ENCODE assay signal across 1 cellular context in the genomic region with DNA sequence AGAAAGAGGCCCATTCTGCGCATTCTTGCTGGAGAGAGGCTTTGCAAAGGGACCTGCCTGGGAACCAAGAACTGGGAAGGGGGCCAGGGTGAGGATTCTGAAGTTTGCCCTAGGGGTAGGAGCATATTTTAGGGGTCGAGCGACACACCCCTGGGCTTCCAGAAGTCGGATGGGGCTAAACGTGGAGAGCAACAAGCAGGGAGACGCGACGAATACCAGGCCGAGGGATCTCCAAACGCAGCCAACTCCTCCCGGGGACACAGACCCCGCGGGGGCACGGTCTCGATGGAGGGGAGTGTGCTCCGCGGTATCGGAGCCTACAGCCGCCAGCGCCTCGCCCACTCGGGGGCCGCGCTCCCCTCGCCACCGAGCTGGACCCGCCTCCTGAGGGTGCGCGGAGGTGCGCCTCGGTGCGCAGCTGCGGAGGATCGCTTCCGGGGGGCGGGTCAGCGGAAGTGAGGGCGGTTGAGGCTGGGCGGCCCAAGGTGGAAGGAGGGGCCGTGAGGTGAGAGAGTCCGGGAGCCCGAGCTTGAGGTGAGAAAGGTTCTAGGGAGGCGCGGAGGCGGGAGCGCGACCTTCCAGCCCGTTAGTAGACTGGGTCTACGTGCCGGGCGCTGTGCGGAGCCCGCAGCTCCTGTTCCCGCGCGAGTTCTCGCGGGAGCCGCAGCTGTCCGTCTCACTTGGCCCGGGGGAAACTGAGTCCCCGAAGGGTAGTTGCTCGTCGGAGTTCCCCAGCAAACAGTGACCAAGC.
TF ChIP-seq lines count a peak whose summit lies in the region.

A gene (plus strand): TSS at position 459 of the 751 bp plus-strand sequence. CDS start 3,151 bp downstream, outside the sequence.

TF ChIP-seq in K562, 482 proteins besides CTCF, POLR2A, EP300 and RAD21 (continued from another document and continues in another):
- TF ChIP-seq, protein P1, sequence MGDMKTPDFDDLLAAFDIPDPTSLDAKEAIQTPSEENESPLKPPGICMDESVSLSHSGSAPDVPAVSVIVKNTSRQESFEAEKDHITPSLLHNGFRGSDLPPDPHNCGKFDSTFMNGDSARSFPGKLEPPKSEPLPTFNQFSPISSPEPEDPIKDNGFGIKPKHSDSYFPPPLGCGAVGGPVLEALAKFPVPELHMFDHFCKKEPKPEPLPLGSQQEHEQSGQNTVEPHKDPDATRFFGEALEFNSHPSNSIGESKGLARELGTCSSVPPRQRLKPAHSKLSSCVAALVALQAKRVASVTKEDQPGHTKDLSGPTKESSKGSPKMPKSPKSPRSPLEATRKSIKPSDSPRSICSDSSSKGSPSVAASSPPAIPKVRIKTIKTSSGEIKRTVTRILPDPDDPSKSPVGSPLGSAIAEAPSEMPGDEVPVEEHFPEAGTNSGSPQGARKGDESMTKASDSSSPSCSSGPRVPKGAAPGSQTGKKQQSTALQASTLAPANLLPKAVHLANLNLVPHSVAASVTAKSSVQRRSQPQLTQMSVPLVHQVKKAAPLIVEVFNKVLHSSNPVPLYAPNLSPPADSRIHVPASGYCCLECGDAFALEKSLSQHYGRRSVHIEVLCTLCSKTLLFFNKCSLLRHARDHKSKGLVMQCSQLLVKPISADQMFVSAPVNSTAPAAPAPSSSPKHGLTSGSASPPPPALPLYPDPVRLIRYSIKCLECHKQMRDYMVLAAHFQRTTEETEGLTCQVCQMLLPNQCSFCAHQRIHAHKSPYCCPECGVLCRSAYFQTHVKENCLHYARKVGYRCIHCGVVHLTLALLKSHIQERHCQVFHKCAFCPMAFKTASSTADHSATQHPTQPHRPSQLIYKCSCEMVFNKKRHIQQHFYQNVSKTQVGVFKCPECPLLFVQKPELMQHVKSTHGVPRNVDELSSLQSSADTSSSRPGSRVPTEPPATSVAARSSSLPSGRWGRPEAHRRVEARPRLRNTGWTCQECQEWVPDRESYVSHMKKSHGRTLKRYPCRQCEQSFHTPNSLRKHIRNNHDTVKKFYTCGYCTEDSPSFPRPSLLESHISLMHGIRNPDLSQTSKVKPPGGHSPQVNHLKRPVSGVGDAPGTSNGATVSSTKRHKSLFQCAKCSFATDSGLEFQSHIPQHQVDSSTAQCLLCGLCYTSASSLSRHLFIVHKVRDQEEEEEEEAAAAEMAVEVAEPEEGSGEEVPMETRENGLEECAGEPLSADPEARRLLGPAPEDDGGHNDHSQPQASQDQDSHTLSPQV (IDR thresholded peaks at IDR 0.05): 0 out of 2 replicates have a peak, but pooled peaks have one; percentile 34
- peak; percentile 90; the same call in 1 of the 2 replicates for TF ChIP-seq NR1H2 (CRISPR knock-in tag; IDR thresholded peaks at IDR 0.05)
- no peak for TF ChIP-seq HMG20A (CRISPR knock-in tag; conservative IDR thresholded peaks at IDR 0.05)
- TF ChIP-seq ZNF584 (CRISPR knock-in tag; IDR thresholded peaks at IDR 0.05; ENCODE audit: low read depth): no peak
- TF ChIP-seq TCFL5 (CRISPR knock-in tag; conservative IDR thresholded peaks at IDR 0.05): no peak
- peak; percentile 96 for TF ChIP-seq ZBTB7A (IDR thresholded peaks at IDR 0.05; ENCODE audit: borderline replicate concordance, control insufficient read depth, low read depth, low read length)
- TF ChIP-seq, protein P2, sequence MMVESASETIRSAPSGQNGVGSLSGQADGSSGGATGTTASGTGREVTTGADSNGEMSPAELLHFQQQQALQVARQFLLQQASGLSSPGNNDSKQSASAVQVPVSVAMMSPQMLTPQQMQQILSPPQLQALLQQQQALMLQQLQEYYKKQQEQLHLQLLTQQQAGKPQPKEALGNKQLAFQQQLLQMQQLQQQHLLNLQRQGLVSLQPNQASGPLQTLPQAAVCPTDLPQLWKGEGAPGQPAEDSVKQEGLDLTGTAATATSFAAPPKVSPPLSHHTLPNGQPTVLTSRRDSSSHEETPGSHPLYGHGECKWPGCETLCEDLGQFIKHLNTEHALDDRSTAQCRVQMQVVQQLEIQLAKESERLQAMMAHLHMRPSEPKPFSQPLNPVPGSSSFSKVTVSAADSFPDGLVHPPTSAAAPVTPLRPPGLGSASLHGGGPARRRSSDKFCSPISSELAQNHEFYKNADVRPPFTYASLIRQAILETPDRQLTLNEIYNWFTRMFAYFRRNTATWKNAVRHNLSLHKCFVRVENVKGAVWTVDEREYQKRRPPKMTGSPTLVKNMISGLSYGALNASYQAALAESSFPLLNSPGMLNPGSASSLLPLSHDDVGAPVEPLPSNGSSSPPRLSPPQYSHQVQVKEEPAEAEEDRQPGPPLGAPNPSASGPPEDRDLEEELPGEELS (CRISPR knock-in tag; IDR thresholded peaks at IDR 0.05; ENCODE audit: borderline replicate concordance): peak; percentile 73; the same call in 1 of the 2 replicates
- no peak for TF ChIP-seq ZNF124 (CRISPR knock-in tag; IDR thresholded peaks at IDR 0.05)
- no peak for TF ChIP-seq DIDO1 (tag; IDR thresholded peaks at IDR 0.05; ENCODE audit: low read depth)
- TF ChIP-seq, protein P3, sequence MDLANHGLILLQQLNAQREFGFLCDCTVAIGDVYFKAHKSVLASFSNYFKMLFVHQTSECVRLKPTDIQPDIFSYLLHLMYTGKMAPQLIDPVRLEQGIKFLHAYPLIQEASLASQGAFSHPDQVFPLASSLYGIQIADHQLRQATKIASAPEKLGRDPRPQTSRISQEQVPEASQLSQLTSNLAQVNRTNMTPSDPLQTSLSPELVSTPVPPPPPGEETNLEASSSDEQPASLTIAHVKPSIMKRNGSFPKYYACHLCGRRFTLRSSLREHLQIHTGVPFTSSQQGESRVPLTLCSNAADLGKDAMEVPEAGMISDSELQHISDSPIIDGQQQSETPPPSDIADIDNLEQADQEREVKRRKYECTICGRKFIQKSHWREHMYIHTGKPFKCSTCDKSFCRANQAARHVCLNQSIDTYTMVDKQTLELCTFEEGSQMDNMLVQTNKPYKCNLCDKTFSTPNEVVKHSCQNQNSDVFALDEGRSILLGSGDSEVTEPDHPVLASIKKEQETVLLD (IDR thresholded peaks at IDR 0.05): peak; percentile 76; the same call in 1 of the 2 replicates
- TF ChIP-seq, protein P4, sequence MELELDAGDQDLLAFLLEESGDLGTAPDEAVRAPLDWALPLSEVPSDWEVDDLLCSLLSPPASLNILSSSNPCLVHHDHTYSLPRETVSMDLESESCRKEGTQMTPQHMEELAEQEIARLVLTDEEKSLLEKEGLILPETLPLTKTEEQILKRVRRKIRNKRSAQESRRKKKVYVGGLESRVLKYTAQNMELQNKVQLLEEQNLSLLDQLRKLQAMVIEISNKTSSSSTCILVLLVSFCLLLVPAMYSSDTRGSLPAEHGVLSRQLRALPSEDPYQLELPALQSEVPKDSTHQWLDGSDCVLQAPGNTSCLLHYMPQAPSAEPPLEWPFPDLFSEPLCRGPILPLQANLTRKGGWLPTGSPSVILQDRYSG (tag; conservative IDR thresholded peaks at IDR 0.05; ENCODE audit: low read depth): no peak
- TF ChIP-seq TCF7 (IDR thresholded peaks at IDR 0.05; ENCODE audit: borderline replicate concordance): peak; percentile 20; the same call in 1 of the 2 replicates
- TF ChIP-seq JUNB (CRISPR knock-in tag; conservative IDR thresholded peaks at IDR 0.05): no peak
- TF ChIP-seq, protein P5, sequence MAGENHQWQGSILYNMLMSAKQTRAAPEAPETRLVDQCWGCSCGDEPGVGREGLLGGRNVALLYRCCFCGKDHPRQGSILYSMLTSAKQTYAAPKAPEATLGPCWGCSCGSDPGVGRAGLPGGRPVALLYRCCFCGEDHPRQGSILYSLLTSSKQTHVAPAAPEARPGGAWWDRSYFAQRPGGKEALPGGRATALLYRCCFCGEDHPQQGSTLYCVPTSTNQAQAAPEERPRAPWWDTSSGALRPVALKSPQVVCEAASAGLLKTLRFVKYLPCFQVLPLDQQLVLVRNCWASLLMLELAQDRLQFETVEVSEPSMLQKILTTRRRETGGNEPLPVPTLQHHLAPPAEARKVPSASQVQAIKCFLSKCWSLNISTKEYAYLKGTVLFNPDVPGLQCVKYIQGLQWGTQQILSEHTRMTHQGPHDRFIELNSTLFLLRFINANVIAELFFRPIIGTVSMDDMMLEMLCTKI (IDR thresholded peaks at IDR 0.05; ENCODE audit: partially characterized antibody): no peak
- TF ChIP-seq, protein P6, sequence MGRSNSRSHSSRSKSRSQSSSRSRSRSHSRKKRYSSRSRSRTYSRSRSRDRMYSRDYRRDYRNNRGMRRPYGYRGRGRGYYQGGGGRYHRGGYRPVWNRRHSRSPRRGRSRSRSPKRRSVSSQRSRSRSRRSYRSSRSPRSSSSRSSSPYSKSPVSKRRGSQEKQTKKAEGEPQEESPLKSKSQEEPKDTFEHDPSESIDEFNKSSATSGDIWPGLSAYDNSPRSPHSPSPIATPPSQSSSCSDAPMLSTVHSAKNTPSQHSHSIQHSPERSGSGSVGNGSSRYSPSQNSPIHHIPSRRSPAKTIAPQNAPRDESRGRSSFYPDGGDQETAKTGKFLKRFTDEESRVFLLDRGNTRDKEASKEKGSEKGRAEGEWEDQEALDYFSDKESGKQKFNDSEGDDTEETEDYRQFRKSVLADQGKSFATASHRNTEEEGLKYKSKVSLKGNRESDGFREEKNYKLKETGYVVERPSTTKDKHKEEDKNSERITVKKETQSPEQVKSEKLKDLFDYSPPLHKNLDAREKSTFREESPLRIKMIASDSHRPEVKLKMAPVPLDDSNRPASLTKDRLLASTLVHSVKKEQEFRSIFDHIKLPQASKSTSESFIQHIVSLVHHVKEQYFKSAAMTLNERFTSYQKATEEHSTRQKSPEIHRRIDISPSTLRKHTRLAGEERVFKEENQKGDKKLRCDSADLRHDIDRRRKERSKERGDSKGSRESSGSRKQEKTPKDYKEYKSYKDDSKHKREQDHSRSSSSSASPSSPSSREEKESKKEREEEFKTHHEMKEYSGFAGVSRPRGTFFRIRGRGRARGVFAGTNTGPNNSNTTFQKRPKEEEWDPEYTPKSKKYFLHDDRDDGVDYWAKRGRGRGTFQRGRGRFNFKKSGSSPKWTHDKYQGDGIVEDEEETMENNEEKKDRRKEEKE (IDR thresholded peaks at IDR 0.05; ENCODE audit: borderline replicate concordance in 1 of 2, control insufficient read depth in 1 of 2, low read depth in 2 of 2, low read length in 1 of 2): peak in 1 of 2 experiments; percentile 50; a peak in 1 of 4 replicates
- TF ChIP-seq, protein P7, sequence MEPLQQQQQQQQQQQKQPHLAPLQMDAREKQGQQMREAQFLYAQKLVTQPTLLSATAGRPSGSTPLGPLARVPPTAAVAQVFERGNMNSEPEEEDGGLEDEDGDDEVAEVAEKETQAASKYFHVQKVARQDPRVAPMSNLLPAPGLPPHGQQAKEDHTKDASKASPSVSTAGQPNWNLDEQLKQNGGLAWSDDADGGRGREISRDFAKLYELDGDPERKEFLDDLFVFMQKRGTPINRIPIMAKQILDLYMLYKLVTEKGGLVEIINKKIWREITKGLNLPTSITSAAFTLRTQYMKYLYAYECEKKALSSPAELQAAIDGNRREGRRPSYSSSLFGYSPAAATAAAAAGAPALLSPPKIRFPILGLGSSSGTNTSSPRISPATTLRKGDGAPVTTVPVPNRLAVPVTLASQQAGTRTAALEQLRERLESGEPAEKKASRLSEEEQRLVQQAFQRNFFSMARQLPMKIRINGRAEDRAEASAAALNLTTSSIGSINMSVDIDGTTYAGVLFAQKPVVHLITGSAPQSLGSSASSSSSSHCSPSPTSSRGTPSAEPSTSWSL (CRISPR knock-in tag; IDR thresholded peaks at IDR 0.05; ENCODE audit: borderline replicate concordance): no peak
- TF ChIP-seq ILF3 (IDR thresholded peaks at IDR 0.05; ENCODE audit: borderline replicate concordance): no peak
- no peak for TF ChIP-seq ZNF12 (CRISPR knock-in tag; IDR thresholded peaks at IDR 0.05)
- TF ChIP-seq, protein P8, sequence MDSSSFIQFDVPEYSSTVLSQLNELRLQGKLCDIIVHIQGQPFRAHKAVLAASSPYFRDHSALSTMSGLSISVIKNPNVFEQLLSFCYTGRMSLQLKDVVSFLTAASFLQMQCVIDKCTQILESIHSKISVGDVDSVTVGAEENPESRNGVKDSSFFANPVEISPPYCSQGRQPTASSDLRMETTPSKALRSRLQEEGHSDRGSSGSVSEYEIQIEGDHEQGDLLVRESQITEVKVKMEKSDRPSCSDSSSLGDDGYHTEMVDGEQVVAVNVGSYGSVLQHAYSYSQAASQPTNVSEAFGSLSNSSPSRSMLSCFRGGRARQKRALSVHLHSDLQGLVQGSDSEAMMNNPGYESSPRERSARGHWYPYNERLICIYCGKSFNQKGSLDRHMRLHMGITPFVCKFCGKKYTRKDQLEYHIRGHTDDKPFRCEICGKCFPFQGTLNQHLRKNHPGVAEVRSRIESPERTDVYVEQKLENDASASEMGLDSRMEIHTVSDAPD (CRISPR knock-in tag; IDR thresholded peaks at IDR 0.05): no peak
- TF ChIP-seq, protein P9, sequence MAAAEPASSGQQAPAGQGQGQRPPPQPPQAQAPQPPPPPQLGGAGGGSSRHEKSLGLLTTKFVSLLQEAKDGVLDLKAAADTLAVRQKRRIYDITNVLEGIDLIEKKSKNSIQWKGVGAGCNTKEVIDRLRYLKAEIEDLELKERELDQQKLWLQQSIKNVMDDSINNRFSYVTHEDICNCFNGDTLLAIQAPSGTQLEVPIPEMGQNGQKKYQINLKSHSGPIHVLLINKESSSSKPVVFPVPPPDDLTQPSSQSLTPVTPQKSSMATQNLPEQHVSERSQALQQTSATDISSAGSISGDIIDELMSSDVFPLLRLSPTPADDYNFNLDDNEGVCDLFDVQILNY (CRISPR knock-in tag; IDR thresholded peaks at IDR 0.05): no peak
- TF ChIP-seq ZNF274 (IDR thresholded peaks at IDR 0.05; ENCODE audit: borderline replicate concordance, low read depth, low read length): no peak
- TF ChIP-seq NCOR1 (IDR thresholded peaks at IDR 0.05): peak; percentile 24; the same call in 1 of the 2 replicates
- TF ChIP-seq, protein P10, sequence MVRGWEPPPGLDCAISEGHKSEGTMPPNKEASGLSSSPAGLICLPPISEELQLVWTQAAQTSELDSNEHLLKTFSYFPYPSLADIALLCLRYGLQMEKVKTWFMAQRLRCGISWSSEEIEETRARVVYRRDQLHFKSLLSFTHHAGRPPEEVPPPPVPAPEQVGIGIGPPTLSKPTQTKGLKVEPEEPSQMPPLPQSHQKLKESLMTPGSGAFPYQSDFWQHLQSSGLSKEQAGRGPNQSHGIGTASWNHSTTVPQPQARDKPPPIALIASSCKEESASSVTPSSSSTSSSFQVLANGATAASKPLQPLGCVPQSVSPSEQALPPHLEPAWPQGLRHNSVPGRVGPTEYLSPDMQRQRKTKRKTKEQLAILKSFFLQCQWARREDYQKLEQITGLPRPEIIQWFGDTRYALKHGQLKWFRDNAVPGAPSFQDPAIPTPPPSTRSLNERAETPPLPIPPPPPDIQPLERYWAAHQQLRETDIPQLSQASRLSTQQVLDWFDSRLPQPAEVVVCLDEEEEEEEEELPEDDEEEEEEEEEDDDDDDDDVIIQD (CRISPR knock-in tag; IDR thresholded peaks at IDR 0.05): no peak
- TF ChIP-seq POLR2AphosphoS2 (IDR thresholded peaks at IDR 0.05; ENCODE audit: low read length): no peak
- TF ChIP-seq, protein P11, sequence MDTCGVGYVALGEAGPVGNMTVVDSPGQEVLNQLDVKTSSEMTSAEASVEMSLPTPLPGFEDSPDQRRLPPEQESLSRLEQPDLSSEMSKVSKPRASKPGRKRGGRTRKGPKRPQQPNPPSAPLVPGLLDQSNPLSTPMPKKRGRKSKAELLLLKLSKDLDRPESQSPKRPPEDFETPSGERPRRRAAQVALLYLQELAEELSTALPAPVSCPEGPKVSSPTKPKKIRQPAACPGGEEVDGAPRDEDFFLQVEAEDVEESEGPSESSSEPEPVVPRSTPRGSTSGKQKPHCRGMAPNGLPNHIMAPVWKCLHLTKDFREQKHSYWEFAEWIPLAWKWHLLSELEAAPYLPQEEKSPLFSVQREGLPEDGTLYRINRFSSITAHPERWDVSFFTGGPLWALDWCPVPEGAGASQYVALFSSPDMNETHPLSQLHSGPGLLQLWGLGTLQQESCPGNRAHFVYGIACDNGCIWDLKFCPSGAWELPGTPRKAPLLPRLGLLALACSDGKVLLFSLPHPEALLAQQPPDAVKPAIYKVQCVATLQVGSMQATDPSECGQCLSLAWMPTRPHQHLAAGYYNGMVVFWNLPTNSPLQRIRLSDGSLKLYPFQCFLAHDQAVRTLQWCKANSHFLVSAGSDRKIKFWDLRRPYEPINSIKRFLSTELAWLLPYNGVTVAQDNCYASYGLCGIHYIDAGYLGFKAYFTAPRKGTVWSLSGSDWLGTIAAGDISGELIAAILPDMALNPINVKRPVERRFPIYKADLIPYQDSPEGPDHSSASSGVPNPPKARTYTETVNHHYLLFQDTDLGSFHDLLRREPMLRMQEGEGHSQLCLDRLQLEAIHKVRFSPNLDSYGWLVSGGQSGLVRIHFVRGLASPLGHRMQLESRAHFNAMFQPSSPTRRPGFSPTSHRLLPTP (IDR thresholded peaks at IDR 0.05; ENCODE audit: borderline replicate concordance, extremely low read depth, insufficient read length): no peak
